ENCODE assay signal across 12 cellular contexts in genomic region chr9:130426883-130427282, GRCh38. TPM values are rescaled to one million over a fixed set of nuclear protein-coding genes. Genes with fewer than 3 reads are reported as not detected.
DNase-seq lines count a peak whose midpoint lies in the region; ATAC-seq, FAIRE-seq and TF ChIP-seq lines count a peak whose summit lies in the region.
"Had no signal": no experiment of that assay in that cellular context is flagged by ENCODE, and none has a peak within 500 bp of the region (broad histone marks: within the 10 kb centered on the region; RNA-seq: fewer than 3 reads in every experiment).

No MANE protein-coding gene starts in this region.

- no peaks in the 10 kb centered on the region for H3K4me1 ChIP-seq in effector memory CD4-positive, alpha-beta T cell (ENCODE audit: control insufficient read depth, insufficient read depth, low read length, poor library complexity, severe bottlenecking)

- H3K4me1 Mint-ChIP-seq in progenitor cell of endocrine pancreas (ENCODE audit: low read depth), result peaks cover 3% of the 10 kb centered on the region
- H3K4me1 Mint-ChIP-seq in natural killer cell, result no peaks in the 10 kb centered on the region
- H3K4me1 Mint-ChIP-seq: stimulated activated effector memory CD8-positive, alpha-beta T cell treated with anti-CD3 and anti-CD28 coated beads, Interleukin-12 subunit alpha, Interleukin-12 subunit beta, amount 100 ng/mL, for 72 hours had no signal

- peak; percentile 23 for FAIRE-seq in RCC 7860 (lab: Jason Lieb, UNC)
- FAIRE-seq: GM12892 had no signal

- no peaks in the 10 kb centered on the region for H3K9me3 ChIP-seq in effector memory CD4-positive, alpha-beta T cell (ENCODE audit: control insufficient read depth, low read length)

- H3K27ac Mint-ChIP-seq in progenitor cell of endocrine pancreas (no peak overlapping the region), natural killer cell (no peak overlapping the region)
- H3K27ac Mint-ChIP-seq: activated T-cell treated with anti-CD3 and anti-CD28 coated beads, Interleukin-2, amount 50 U/mL, for 72 hours; IgD-negative memory B cell; stimulated activated effector memory CD8-positive, alpha-beta T cell treated with anti-CD3 and anti-CD28 coated beads, Interleukin-12 subunit alpha, Interleukin-12 subunit beta, amount 100 ng/mL, for 72 hours had no signal

- DNase-seq in H4 (ENCODE audit: low spot score) (peak; percentile 58), RCC 7860 (ENCODE audit: low spot score) (peak; percentile 71), fibroblast of pulmonary artery (ENCODE audit: low read depth) (peak; percentile 43), sciatic nerve (ENCODE audit: low spot score) (peak; percentile 57), progenitor cell of endocrine pancreas (ENCODE audit: low spot score, unreplicated experiment) (no peak), natural killer cell (no peak)
- DNase-seq in effector memory CD4-positive, alpha-beta T cell, result no peak
- DNase-seq: activated T-cell treated with anti-CD3 and anti-CD28 coated beads, Interleukin-2, amount 50 U/mL, for 72 hours had no signal

- H3K36me3 ChIP-seq in effector memory CD4-positive, alpha-beta T cell (ENCODE audit: control insufficient read depth, insufficient read depth, low read length), result no peaks in the 10 kb centered on the region

- ATAC-seq in sciatic nerve (peak; percentile 35), natural killer cell (no peak)
- ATAC-seq: activated T-cell treated with anti-CD3 and anti-CD28 coated beads, Interleukin-2, amount 50 U/mL, for 72 hours; stimulated activated effector memory CD8-positive, alpha-beta T cell treated with anti-CD3 and anti-CD28 coated beads, Interleukin-12 subunit alpha, Interleukin-12 subunit beta, amount 100 ng/mL, for 72 hours had no signal

- intact Hi-C loops in sciatic nerve (cut with DNase I), result no loop called here
- intact Hi-C loops in natural killer cell (cut with micrococcal nuclease), result no loop called here

- no peaks in the 10 kb centered on the region for H3K36me3 Mint-ChIP-seq in progenitor cell of endocrine pancreas (ENCODE audit: insufficient read depth)
- H3K36me3 Mint-ChIP-seq in natural killer cell, result no peaks in the 10 kb centered on the region
- H3K36me3 Mint-ChIP-seq: IgD-negative memory B cell; stimulated activated effector memory CD8-positive, alpha-beta T cell treated with anti-CD3 and anti-CD28 coated beads, Interleukin-12 subunit alpha, Interleukin-12 subunit beta, amount 100 ng/mL, for 72 hours had no signal

- no peaks in the 10 kb centered on the region for H3K9me3 Mint-ChIP-seq in progenitor cell of endocrine pancreas (ENCODE audit: low read depth)
- no peaks in the 10 kb centered on the region for H3K9me3 Mint-ChIP-seq in natural killer cell
- H3K9me3 Mint-ChIP-seq: activated T-cell treated with anti-CD3 and anti-CD28 coated beads, Interleukin-2, amount 50 U/mL, for 72 hours; IgD-negative memory B cell; stimulated activated effector memory CD8-positive, alpha-beta T cell treated with anti-CD3 and anti-CD28 coated beads, Interleukin-12 subunit alpha, Interleukin-12 subunit beta, amount 100 ng/mL, for 72 hours had no signal

- no peak overlapping the region for H3K4me3 Mint-ChIP-seq in progenitor cell of endocrine pancreas (ENCODE audit: low read depth)
- no peak overlapping the region for H3K4me3 Mint-ChIP-seq in natural killer cell
- H3K4me3 Mint-ChIP-seq: activated T-cell treated with anti-CD3 and anti-CD28 coated beads, Interleukin-2, amount 50 U/mL, for 72 hours; stimulated activated effector memory CD8-positive, alpha-beta T cell treated with anti-CD3 and anti-CD28 coated beads, Interleukin-12 subunit alpha, Interleukin-12 subunit beta, amount 100 ng/mL, for 72 hours had no signal

- no peak overlapping the region for H3K4me3 ChIP-seq in fibroblast of pulmonary artery (replicated peaks; ENCODE audit: low read depth, low read length)
- H3K4me3 ChIP-seq in effector memory CD4-positive, alpha-beta T cell (ENCODE audit: insufficient read depth, low read depth, low read length, poor library complexity, severe bottlenecking), result no peak overlapping the region
- H3K4me3 ChIP-seq: SK-N-MC had no signal

- no peak overlapping the region for H3K27ac ChIP-seq in effector memory CD4-positive, alpha-beta T cell (ENCODE audit: insufficient read depth, low read length, poor library complexity, severe bottlenecking)
- H3K27ac ChIP-seq: SK-N-MC had no signal

- H3K27me3 Mint-ChIP-seq in progenitor cell of endocrine pancreas, result peaks cover 20% of the 10 kb centered on the region
- peaks cover 2 to 9% of the 10 kb centered on the region in 2 donors for H3K27me3 Mint-ChIP-seq in natural killer cell (ENCODE audit: low read depth in 2 of 2)

- no peaks in the 10 kb centered on the region for H3K27me3 ChIP-seq in effector memory CD4-positive, alpha-beta T cell (replicated peaks; ENCODE audit: control insufficient read depth, insufficient read depth, low read length, poor library complexity, severe bottlenecking)

- TF ChIP-seq CTCF in fibroblast of pulmonary artery (IDR thresholded peaks at IDR 0.05; ENCODE audit: low read length, missing control alignments) (no peak), progenitor cell of endocrine pancreas (IDR thresholded peaks at IDR 0.05; ENCODE audit: unreplicated experiment) (no peak), natural killer cell (IDR thresholded peaks at IDR 0.05) (no peak)

RNA-seq across cellular contexts. Expression of gene ASS1, which starts 17.9 kb away (rescaled TPM):
- total RNA-seq in H4 (2014; rRNA removed; shearing (Covaris generic)), result 55.2 and 63.6 TPM in 2 replicates
- total RNA-seq in sciatic nerve (73.1 TPM), progenitor cell of endocrine pancreas (6.5 and 7.7 TPM in 2 replicates), natural killer cell (1 to 10 TPM in 1 of 3 donors, not detected in 2; 1.3 TPM)

Comparison
In these comparisons a context has a peak if more than half of its experiments do, and no peak if none do; other contexts are left out.
1. DNase-seq: peak in H4 (single experiment), RCC 7860 (single experiment), fibroblast of pulmonary artery (single experiment) and sciatic nerve (single experiment); none in progenitor cell of endocrine pancreas (single experiment), effector memory CD4-positive, alpha-beta T cell (0 of 3) and natural killer cell (single experiment).